Comparison of ENCODE assay signal across 8 cellular contexts in the genomic region with DNA sequence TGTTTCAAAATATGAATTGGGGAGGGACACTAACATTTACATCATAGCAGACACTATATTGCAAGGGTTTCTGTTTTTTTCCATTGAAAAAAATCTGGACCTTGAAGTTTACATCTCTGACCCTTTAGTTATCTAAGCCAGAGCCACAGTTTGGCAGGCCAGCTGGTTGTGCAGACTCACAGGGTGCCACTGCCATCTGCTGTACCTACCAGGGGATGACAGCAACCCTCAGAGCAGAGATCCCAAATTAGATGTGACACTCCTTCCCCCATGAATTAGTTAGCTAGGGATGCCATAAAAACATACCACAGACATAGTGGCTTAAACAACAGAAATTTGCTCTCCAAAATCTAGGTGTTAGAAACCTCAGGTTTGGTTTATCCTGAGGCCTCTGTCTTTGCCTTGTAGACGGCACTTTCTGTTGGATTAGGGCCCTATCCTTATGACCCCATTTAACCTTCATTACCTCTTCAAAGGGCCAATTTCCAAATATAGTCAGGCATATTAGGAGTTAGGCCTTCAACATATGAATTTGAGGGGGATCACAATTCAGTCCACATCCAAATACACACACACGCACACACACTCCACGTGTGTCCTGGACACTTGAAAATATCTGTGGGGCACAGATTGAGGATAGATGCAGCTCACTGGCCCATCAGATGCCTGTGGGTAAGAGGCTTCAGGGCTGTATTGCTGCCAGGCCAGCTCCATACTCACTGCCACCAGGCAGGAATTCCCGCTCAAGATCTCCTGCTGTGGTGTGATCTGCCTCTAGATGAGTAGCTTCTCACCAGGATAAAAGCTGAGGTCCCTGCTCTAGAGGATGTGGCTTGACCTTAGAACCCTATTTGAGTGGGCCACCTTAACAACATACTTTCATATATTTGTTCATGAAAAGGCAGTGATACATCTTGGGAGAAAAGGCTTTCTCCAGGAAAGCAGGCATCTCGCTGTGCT.
A peak's percentile ranks its signal among the peaks of the same experiment; 100 is the strongest.
DNase-seq lines count a peak whose midpoint lies in the region; ATAC-seq lines count a peak whose summit lies in the region.

No MANE protein-coding gene starts in this region.

- no peak overlapping the region for H3K23ac ChIP-seq in mesendoderm (ENCODE audit: low read length)

- H4K8ac ChIP-seq in mesendoderm (ENCODE audit: low read depth, low read length), result no peak overlapping the region

- H3K79me1 ChIP-seq in mesendoderm (ENCODE audit: low read length), result no peaks in the 10 kb centered on the region

- no peak for ATAC-seq in GM21529 (IDR thresholded peaks at IDR 0.05; ENCODE audit: unreplicated experiment)

- no peaks in the 10 kb centered on the region for H3K27me3 Mint-ChIP-seq in activated CD4-positive, alpha-beta T cell treated with anti-CD3 and anti-CD28 coated beads, Interleukin-2, amount 10 ng/mL, durations not matched to agents 7 days and 5 days

- H3K9ac ChIP-seq in mesendoderm (ENCODE audit: low read length), result no peak overlapping the region

- no peaks in the 10 kb centered on the region for H3K27me3 ChIP-seq in mesendoderm (ENCODE audit: insufficient read depth, low read length, poor library complexity)

- H3K4ac ChIP-seq in mesendoderm (ENCODE audit: low read depth, low read length), result no peak overlapping the region

- H3K4me1 ChIP-seq in mesendoderm (ENCODE audit: control insufficient read depth, low read depth, low read length), result no peaks in the 10 kb centered on the region

- H3K27ac ChIP-seq in mesendoderm (ENCODE audit: low read depth, low read length), result no peak overlapping the region

- H3K4me2 ChIP-seq in mesendoderm (ENCODE audit: low read length), result no peak overlapping the region

- no peak overlapping the region for H4K5ac ChIP-seq in mesendoderm (ENCODE audit: low read length)

- no peak overlapping the region for H2AK5ac ChIP-seq in mesendoderm (ENCODE audit: low read length)

- CTCF ChIA-PET in activated CD4-positive, alpha-beta T cell treated with anti-CD3 and anti-CD28 coated beads, Interleukin-2, amount 10 ng/mL, durations not matched to agents 7 days and 5 days (lab: Charles Lee), result interaction anchor here (0.6 kb wide), 1 partner anchor 1359 kb away, joined by 3 read pairs; no protein-coding TSS in a partner anchor

- no peaks in the 10 kb centered on the region for H3K36me3 ChIP-seq in mesendoderm (ENCODE audit: control insufficient read depth, insufficient read depth, low read length)

- H3K36me3 Mint-ChIP-seq in activated CD4-positive, alpha-beta T cell treated with anti-CD3 and anti-CD28 coated beads, Interleukin-2, amount 10 ng/mL, durations not matched to agents 7 days and 5 days (ENCODE audit: low read depth), result no peaks in the 10 kb centered on the region

- no peak overlapping the region for H3K4me3 Mint-ChIP-seq in activated CD4-positive, alpha-beta T cell treated with anti-CD3 and anti-CD28 coated beads, Interleukin-2, amount 10 ng/mL, durations not matched to agents 7 days and 5 days

- H2BK120ac ChIP-seq in mesendoderm (ENCODE audit: low read depth, low read length), result no peak overlapping the region

- H3K56ac ChIP-seq in mesendoderm (ENCODE audit: low read length), result no peak overlapping the region

- peak; percentile 33 for DNase-seq in DMS79 treated with DMSO at 0.1 percent for 48 hours (lab: John Stamatoyannopoulos, UW)
- no peak for DNase-seq in DMS79 (lab: John Stamatoyannopoulos, UW)
- peak; percentile 54 for DNase-seq in NCI-H2196 (lab: John Stamatoyannopoulos, UW; ENCODE audit: unreplicated experiment)
- DNase-seq in cerebellar cortex (ENCODE audit: low spot score), result peak; percentile 93
- peak; percentile 76 for DNase-seq in mesendoderm
- no peak for DNase-seq in NK-92 (lab: John Stamatoyannopoulos, UW; ENCODE audit: unreplicated experiment)
- DNase-seq in activated CD4-positive, alpha-beta T cell treated with anti-CD3 and anti-CD28 coated beads, Interleukin-2, amount 10 ng/mL, durations not matched to agents 7 days and 5 days, result no peak

- WGBS in mesendoderm (ENCODE audit: extremely low coverage, insufficient coverage, low lambda C conversion rate), result no CpG with 5 or more reads among the region's 5 CpGs

- no peak overlapping the region for H3K18ac ChIP-seq in mesendoderm (ENCODE audit: low read length)

- H2BK5ac ChIP-seq in mesendoderm (ENCODE audit: low read length), result no peak overlapping the region

- no peak overlapping the region for H3K4me3 ChIP-seq in mesendoderm (ENCODE audit: low read length)

- H3K79me2 ChIP-seq in mesendoderm (ENCODE audit: control insufficient read depth, insufficient read depth, low read length), result no peaks in the 10 kb centered on the region

- H2BK15ac ChIP-seq in mesendoderm (replicated peaks; ENCODE audit: low read depth), result no peak overlapping the region

- POLR2A ChIA-PET in activated CD4-positive, alpha-beta T cell treated with anti-CD3 and anti-CD28 coated beads, Interleukin-2, amount 10 ng/mL, durations not matched to agents 7 days and 5 days (lab: Charles Lee), result no interaction called here

- no peak overlapping the region for H3K27ac Mint-ChIP-seq in activated CD4-positive, alpha-beta T cell treated with anti-CD3 and anti-CD28 coated beads, Interleukin-2, amount 10 ng/mL, durations not matched to agents 7 days and 5 days

- no peaks in the 10 kb centered on the region for H3K9me3 Mint-ChIP-seq in activated CD4-positive, alpha-beta T cell treated with anti-CD3 and anti-CD28 coated beads, Interleukin-2, amount 10 ng/mL, durations not matched to agents 7 days and 5 days

- no peaks in the 10 kb centered on the region for H3K4me1 Mint-ChIP-seq in activated CD4-positive, alpha-beta T cell treated with anti-CD3 and anti-CD28 coated beads, Interleukin-2, amount 10 ng/mL, durations not matched to agents 7 days and 5 days

Comparison
In these comparisons a context has a peak if more than half of its experiments do, and no peak if none do; other contexts are left out.
1. DNase-seq: peak in DMS79 treated with DMSO at 0.1 percent for 48 hours (single experiment), NCI-H2196 (single experiment), cerebellar cortex (single experiment) and mesendoderm (single experiment); none in DMS79 (single experiment), NK-92 (single experiment) and activated CD4-positive, alpha-beta T cell treated with anti-CD3 and anti-CD28 coated beads, Interleukin-2, amount 10 ng/mL, durations not matched to agents 7 days and 5 days (single experiment).